8 cellular contexts compared by ENCODE assay signal in genomic region chr1:113072757-113073456, GRCh38. TPM values are rescaled to one million over a fixed set of nuclear protein-coding genes. Genes with fewer than 3 reads are reported as not detected.
DNase-seq lines count a peak whose midpoint lies in the region; ATAC-seq, FAIRE-seq and TF ChIP-seq lines count a peak whose summit lies in the region.

A gene with protein sequence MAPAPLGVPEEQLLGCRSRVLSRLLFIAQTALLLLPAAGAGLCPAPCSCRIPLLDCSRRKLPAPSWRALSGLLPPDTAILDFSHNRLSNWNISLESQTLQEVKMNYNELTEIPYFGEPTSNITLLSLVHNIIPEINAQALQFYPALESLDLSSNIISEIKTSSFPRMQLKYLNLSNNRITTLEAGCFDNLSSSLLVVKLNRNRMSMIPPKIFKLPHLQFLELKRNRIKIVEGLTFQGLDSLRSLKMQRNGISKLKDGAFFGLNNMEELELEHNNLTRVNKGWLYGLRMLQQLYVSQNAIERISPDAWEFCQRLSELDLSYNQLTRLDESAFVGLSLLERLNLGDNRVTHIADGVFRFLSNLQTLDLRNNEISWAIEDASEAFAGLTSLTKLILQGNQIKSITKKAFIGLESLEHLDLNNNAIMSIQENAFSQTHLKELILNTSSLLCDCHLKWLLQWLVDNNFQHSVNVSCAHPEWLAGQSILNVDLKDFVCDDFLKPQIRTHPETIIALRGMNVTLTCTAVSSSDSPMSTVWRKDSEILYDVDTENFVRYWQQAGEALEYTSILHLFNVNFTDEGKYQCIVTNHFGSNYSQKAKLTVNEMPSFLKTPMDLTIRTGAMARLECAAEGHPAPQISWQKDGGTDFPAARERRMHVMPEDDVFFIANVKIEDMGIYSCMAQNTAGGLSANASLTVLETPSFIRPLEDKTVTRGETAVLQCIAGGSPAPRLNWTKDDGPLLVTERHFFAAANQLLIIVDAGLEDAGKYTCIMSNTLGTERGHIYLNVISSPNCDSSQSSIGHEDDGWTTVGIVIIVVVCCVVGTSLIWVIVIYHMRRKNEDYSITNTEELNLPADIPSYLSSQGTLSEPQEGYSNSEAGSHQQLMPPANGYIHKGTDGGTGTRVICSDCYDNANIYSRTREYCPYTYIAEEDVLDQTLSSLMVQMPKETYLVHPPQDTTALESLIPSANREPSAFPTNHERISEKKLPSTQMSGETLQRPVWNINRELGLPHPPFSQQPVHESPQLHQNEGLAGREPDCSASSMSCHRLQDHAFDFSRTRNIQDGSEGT (plus strand): TSS chr1:113073198. CDS start chr1:113073407, 209 bp downstream.

- peak; percentile 94 for DNase-seq in NCI-H2081 (lab: John Stamatoyannopoulos, UW)
- peak; percentile 94 for DNase-seq in T1000 (lab: John Stamatoyannopoulos, UW)
- DNase-seq in GM12878 (ENCODE audit: low read depth, low spot score): peak; percentile 91
- peak; percentile 69 to 99 (median 94) for DNase-seq in hypothalamus (lab: John Stamatoyannopoulos, UW)
- peak; percentile 94 for DNase-seq in retinal pigment epithelial cell (ENCODE audit: low read depth)

- CTCF ChIA-PET in GM12878 (lab: Yijun Ruan, JAX): interaction anchor here (0.5 to 3.7 kb wide), 86 partner anchors 10 to 713 kb away, joined by 3 to 100 read pairs (median 5); partner anchors contain the start of genes PPM1J and SLC16A1

- SMC1A ChIA-PET in GM12878 (lab: Charles Lee; ENCODE audit: uncharacterized antibody, unreplicated experiment): interaction anchor here (0.7 to 3.1 kb wide), 29 partner anchors 13 to 797 kb away, joined by 3 to 27 read pairs (median 4); partner anchors contain the start of genes PPM1J and SLC16A1

- in situ Hi-C loops in GM12878 (cut with MboI): no loop called here

- intact Hi-C loops in GM12878 (cut with micrococcal nuclease; ENCODE audit: unreplicated experiment): loop anchor here (2.0 to 10.0 kb wide), 3 partner anchors 62 to 606 kb away; no protein-coding TSS in a partner anchor

- under 1% methylated on average over 47 of the region's 48 CpGs for WGBS in GM12878 (ENCODE audit: insufficient coverage, insufficient replicate concordance, low lambda C conversion rate, missing lambda C conversion rate)

- RAD21 ChIA-PET in GM12878 (lab: Charles Lee; ENCODE audit: unreplicated experiment): interaction anchor here (0.7 to 2.3 kb wide), 28 partner anchors 13 to 682 kb away, joined by 3 to 27 read pairs (median 5); partner anchors contain the start of genes PPM1J and SLC16A1

- H3K9ac ChIP-seq in GM12878 (ENCODE audit: control insufficient read depth, insufficient read depth, low read length): peak within 1 kb of the TSS; percentile 90

- TF ChIP-seq CTCF in 22Rv1 (IDR thresholded peaks at IDR 0.05) (peak; percentile 96), GM12878 (IDR thresholded peaks at IDR 0.05 in 2 of 3, conservative IDR thresholded peaks at IDR 0.05 in 1 of 3; ENCODE audit: control insufficient read depth in 2 of 3, extremely low read depth in 1 of 3, insufficient read depth in 1 of 3, low read depth in 3 of 3, low read length in 3 of 3) (peak; percentile 41 to 75 (median 65)), retinal pigment epithelial cell (conservative IDR thresholded peaks at IDR 0.05; ENCODE audit: low read depth, low read length) (peak; percentile 75)

- POLR2A ChIA-PET in GM12878 (lab: Charles Lee): interaction anchor here (0.5 to 1.5 kb wide), 12 partner anchors 8 to 1587 kb away, joined by 3 to 8 read pairs (median 3); partner anchors contain the start of genes PPM1J and SLC16A1

- TF ChIP-seq RAD21 in GM12878 (IDR thresholded peaks at IDR 0.05; ENCODE audit: insufficient read depth, low read depth, low read length): peak; percentile 56

- no peaks in the 10 kb centered on the region for H3K36me3 ChIP-seq in GM12878 (ENCODE audit: control insufficient read depth in 2 of 2, insufficient read depth in 2 of 2, low read length in 1 of 2)

- TF ChIP-seq POLR2A in GM12878 (IDR thresholded peaks at IDR 0.05; ENCODE audit: low read depth, low read length): peak; percentile 99

- BruUV-seq in GM12878 (replicated peaks; lab: Mats Ljungman, UMichigan): no TSS peak

- peak within 1 kb of the TSS; percentile 91 for H3K4me3 ChIP-seq in GM12878
- H3K4me3 ChIP-seq in retinal pigment epithelial cell (ENCODE audit: low read length): peak within 1 kb of the TSS; percentile 95

- no peaks in the 10 kb centered on the region for H4K20me1 ChIP-seq in GM12878 (ENCODE audit: control insufficient read depth, insufficient read depth)

- H2AFZ ChIP-seq in GM12878 (ENCODE audit: control insufficient read depth, low read depth, low read length): peak within 1 kb of the TSS; percentile 99

- FAIRE-seq in GM12878 (lab: Jason Lieb, UNC): peak; percentile 97

- 0 out of 4 replicates have a peak, but pooled peaks of 1 of the 2 experiments have one; percentile 26 for TF ChIP-seq EP300 in GM12878 (IDR thresholded peaks at IDR 0.05; ENCODE audit: borderline replicate concordance in 1 of 2, control insufficient read depth in 1 of 2, low read depth in 2 of 2, low read length in 2 of 2)

- no peaks in the 10 kb centered on the region for H3K9me3 ChIP-seq in GM12878 (replicated peaks; ENCODE audit: control insufficient read depth, insufficient read depth, low read length)

- H3K4me2 ChIP-seq in GM12878 (ENCODE audit: control insufficient read depth, insufficient read depth): peak within 1 kb of the TSS; percentile 96

- ATAC-seq in GM18511 (IDR thresholded peaks at IDR 0.05; ENCODE audit: unreplicated experiment): peak; percentile 97
- peak; percentile 95 for ATAC-seq in HG03039 (IDR thresholded peaks at IDR 0.05; ENCODE audit: unreplicated experiment)
- ATAC-seq in GM12878: peak; percentile 98

- H3K79me2 ChIP-seq in GM12878 (ENCODE audit: control insufficient read depth, insufficient read depth, low read length): peaks cover 21% of the 10 kb centered on the region

- no peaks in the 10 kb centered on the region for H3K27me3 ChIP-seq in GM12878 (replicated peaks in 1 of 2; ENCODE audit: control insufficient read depth in 2 of 2, insufficient read depth in 2 of 2, low read length in 1 of 2)

- peaks cover 4% of the 10 kb centered on the region; the same call in 1 of the 2 replicates for H3K4me1 ChIP-seq in GM12878 (ENCODE audit: control insufficient read depth, insufficient read depth, low read length)

- peak within 1 kb of the TSS; percentile 91 for H3K27ac ChIP-seq in 22Rv1
- H3K27ac ChIP-seq in GM12878 (ENCODE audit: control insufficient read depth, insufficient read depth): peak within 1 kb of the TSS; percentile 85

TF ChIP-seq in GM12878, 131 proteins besides CTCF, POLR2A, EP300 and RAD21 (continues in another document):
- TF ChIP-seq, protein P1, sequence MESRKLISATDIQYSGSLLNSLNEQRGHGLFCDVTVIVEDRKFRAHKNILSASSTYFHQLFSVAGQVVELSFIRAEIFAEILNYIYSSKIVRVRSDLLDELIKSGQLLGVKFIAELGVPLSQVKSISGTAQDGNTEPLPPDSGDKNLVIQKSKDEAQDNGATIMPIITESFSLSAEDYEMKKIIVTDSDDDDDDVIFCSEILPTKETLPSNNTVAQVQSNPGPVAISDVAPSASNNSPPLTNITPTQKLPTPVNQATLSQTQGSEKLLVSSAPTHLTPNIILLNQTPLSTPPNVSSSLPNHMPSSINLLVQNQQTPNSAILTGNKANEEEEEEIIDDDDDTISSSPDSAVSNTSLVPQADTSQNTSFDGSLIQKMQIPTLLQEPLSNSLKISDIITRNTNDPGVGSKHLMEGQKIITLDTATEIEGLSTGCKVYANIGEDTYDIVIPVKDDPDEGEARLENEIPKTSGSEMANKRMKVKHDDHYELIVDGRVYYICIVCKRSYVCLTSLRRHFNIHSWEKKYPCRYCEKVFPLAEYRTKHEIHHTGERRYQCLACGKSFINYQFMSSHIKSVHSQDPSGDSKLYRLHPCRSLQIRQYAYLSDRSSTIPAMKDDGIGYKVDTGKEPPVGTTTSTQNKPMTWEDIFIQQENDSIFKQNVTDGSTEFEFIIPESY (IDR thresholded peaks at IDR 0.05): no peak
- TF ChIP-seq RAD51 (IDR thresholded peaks at IDR 0.05): peak; percentile 26; the same call in 1 of the 2 replicates
- TF ChIP-seq RELA (IDR thresholded peaks at IDR 0.05; ENCODE audit: borderline replicate concordance, partially characterized antibody): peak; percentile 12
- TF ChIP-seq WRNIP1 (IDR thresholded peaks at IDR 0.05; ENCODE audit: borderline replicate concordance, low read depth, low read length): 0 out of 2 replicates have a peak, but pooled peaks have one; percentile 69
- TF ChIP-seq, protein P2, sequence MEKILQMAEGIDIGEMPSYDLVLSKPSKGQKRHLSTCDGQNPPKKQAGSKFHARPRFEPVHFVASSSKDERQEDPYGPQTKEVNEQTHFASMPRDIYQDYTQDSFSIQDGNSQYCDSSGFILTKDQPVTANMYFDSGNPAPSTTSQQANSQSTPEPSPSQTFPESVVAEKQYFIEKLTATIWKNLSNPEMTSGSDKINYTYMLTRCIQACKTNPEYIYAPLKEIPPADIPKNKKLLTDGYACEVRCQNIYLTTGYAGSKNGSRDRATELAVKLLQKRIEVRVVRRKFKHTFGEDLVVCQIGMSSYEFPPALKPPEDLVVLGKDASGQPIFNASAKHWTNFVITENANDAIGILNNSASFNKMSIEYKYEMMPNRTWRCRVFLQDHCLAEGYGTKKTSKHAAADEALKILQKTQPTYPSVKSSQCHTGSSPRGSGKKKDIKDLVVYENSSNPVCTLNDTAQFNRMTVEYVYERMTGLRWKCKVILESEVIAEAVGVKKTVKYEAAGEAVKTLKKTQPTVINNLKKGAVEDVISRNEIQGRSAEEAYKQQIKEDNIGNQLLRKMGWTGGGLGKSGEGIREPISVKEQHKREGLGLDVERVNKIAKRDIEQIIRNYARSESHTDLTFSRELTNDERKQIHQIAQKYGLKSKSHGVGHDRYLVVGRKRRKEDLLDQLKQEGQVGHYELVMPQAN (conservative IDR thresholded peaks at IDR 0.05): peak; percentile 67
- peak; percentile 64 for TF ChIP-seq SP1 (IDR thresholded peaks at IDR 0.05; ENCODE audit: low read depth, low read length)

RNA-seq across cellular contexts. Expression of the gene that starts here (rescaled TPM):
- total RNA-seq in GM12878 (2013; cell fraction: nucleolus; rRNA removed): 78.4 and 80.4 TPM in 2 replicates
- total RNA-seq in GM12878 (2014; rRNA removed): 8.4 and 8.5 TPM in 2 replicates
- 6.7 and 7.7 TPM in 2 replicates for total RNA-seq in GM12878 (2014; rRNA removed; fragmentation: Illumina TruSeq; extraction: Trizol)
- 4.3 and 7.6 TPM in 2 replicates for total RNA-seq in GM12878 (2021)
- polyA plus RNA-seq in GM12878 (2011; ENCODE audit: low read depth): 4.2 TPM
- 11.8 and 13.9 TPM in 2 replicates for polyA plus RNA-seq in GM12878 (2011; rRNA removed)
- polyA plus RNA-seq in GM12878 (2011; cell fraction: cytosol; rRNA removed): 7.8 and 10.1 TPM in 2 replicates
- 10.9 and 14.3 TPM in 2 replicates for polyA plus RNA-seq in GM12878 (2011; cell fraction: nucleus; rRNA removed)
- 4.3 and 4.9 TPM in 2 replicates for polyA plus RNA-seq in GM12878 (2012)
- 5.3 and 6.0 TPM in 2 replicates for polyA plus RNA-seq in GM12878 (2014; fragmentation: Illumina TruSeq; extraction: Trizol)
- 1 to 10 TPM in 1 of 2 experiments, under 1 TPM in 1; 0.77 to 1.3 TPM for polyA plus RNA-seq in GM12878 (2014; fragmentation: Nextera tagmentation; extraction: Ambion mirVana)
- 4.9 and 5.2 TPM in 2 replicates for polyA plus RNA-seq in GM12878 (2014; rRNA removed)
- polyA plus RNA-seq in GM12878 (2016; fragmentation: Nextera tagmentation; extraction: Ambion mirVana): 1 to 10 TPM; 4.6 TPM
- 21.4 and 24.0 TPM in 2 replicates for polyA minus RNA-seq in GM12878 (2011; rRNA and poly(A)+ RNA removed)
- 3.5 and 7.3 TPM in 2 replicates for polyA minus RNA-seq in GM12878 (2011; cell fraction: cytosol; rRNA and poly(A)+ RNA removed)
- 10.3 and 11.5 TPM in 2 replicates for polyA minus RNA-seq in GM12878 (2011; cell fraction: nucleus; rRNA and poly(A)+ RNA removed)

Comparison
In these comparisons a context has a peak if more than half of its experiments do, and no peak if none do; other contexts are left out.
1. Peak in every context shown above with its lines: DNase-seq, ATAC-seq, H3K4me3 ChIP-seq and H3K27ac ChIP-seq.